ENCODE assay signal across 9 cellular contexts in genomic region chr19:16896913-16897571, GRCh38. TPM values are rescaled to one million over a fixed set of nuclear protein-coding genes. Genes with fewer than 3 reads are reported as not detected.
DNase-seq lines count a peak whose midpoint lies in the region; ATAC-seq and TF ChIP-seq lines count a peak whose summit lies in the region.
"Had no signal": no experiment of that assay in that cellular context is flagged by ENCODE, and none has a peak within 500 bp of the region (broad histone marks: within the 10 kb centered on the region; RNA-seq: fewer than 3 reads in every experiment).

No MANE protein-coding gene starts in this region.

- intact Hi-C loops in left cardiac atrium (cut with DNase I), result loop anchor here in 1 of 2 donors (5.0 kb wide), 1 partner anchor 125 kb away; no protein-coding TSS in a partner anchor
- intact Hi-C loops in tibial artery (cut with DNase I; ENCODE audit: low total_unique reads), result no loop called here

- TF ChIP-seq CTCF in tibial artery (IDR thresholded peaks at IDR 0.05), result no peak

- H3K4me1 ChIP-seq in adipocyte (ENCODE audit: control insufficient read depth, insufficient read depth, low read length) (peaks cover 5% of the 10 kb centered on the region), trophoblast cell (ENCODE audit: control insufficient read depth in 1 of 2, insufficient read depth in 2 of 2, low read length in 2 of 2) (peaks cover 6 to 12% of the 10 kb centered on the region in 2 experiments), tibial artery (peaks cover 0 to 22% (median 11%) of the 10 kb centered on the region in 4 donors)

- no peak overlapping the region for H2BK5ac ChIP-seq in trophoblast cell (ENCODE audit: low read depth, low read length, poor library complexity)

- H3K4me2 ChIP-seq in trophoblast cell (ENCODE audit: low read length), result peak overlapping the region; percentile 84

- H3K18ac ChIP-seq in trophoblast cell (ENCODE audit: low read length), result no peak overlapping the region

- H2BK12ac ChIP-seq in trophoblast cell (ENCODE audit: low read length), result no peak overlapping the region

- peaks cover 5% of the 10 kb centered on the region for H3K79me1 ChIP-seq in trophoblast cell (ENCODE audit: low read length)

- H2BK120ac ChIP-seq in trophoblast cell (ENCODE audit: insufficient read depth, low read length, poor library complexity), result no peak overlapping the region

- no peak overlapping the region for H2AK5ac ChIP-seq in trophoblast cell (ENCODE audit: low read length)

- H4K91ac ChIP-seq in trophoblast cell (ENCODE audit: low read depth, low read length), result no peak overlapping the region

- H3K79me2 ChIP-seq in trophoblast cell (ENCODE audit: control insufficient read depth, insufficient read depth, low read length, poor library complexity), result no peaks in the 10 kb centered on the region

- no peak overlapping the region for H3K27ac ChIP-seq in trophoblast cell (ENCODE audit: low read depth, low read length)
- peak overlapping the region; percentile 76 to 88 for H3K27ac ChIP-seq in tibial artery
- H3K27ac ChIP-seq: C4-2B had no signal

- no peak overlapping the region for H3K23ac ChIP-seq in trophoblast cell (ENCODE audit: low read length)

- peak overlapping the region; percentile 64 for H3K4me3 ChIP-seq in adipocyte (ENCODE audit: low read length)
- H3K4me3 ChIP-seq in trophoblast cell (ENCODE audit: low read depth, low read length), result peak overlapping the region; percentile 75
- peak overlapping the region; percentile 58 to 83 for H3K4me3 ChIP-seq in tibial artery

- H3K9me3 ChIP-seq in adipocyte (ENCODE audit: control insufficient read depth, low read length), result no peaks in the 10 kb centered on the region
- peaks cover 10% of the 10 kb centered on the region for H3K9me3 ChIP-seq in trophoblast cell (ENCODE audit: insufficient read depth, low read depth, low read length)
- H3K9me3 ChIP-seq in tibial artery, result no peaks in the 10 kb centered on the region

- no CpG with 5 or more reads among the region's 46 CpGs for WGBS in trophoblast cell (ENCODE audit: extremely low coverage, insufficient coverage, insufficient read length)

- no peak overlapping the region for H3K14ac ChIP-seq in trophoblast cell (ENCODE audit: low read length)

- H3K36me3 ChIP-seq in adipocyte (ENCODE audit: control insufficient read depth, insufficient read depth, low read length, severe bottlenecking), result no peaks in the 10 kb centered on the region
- no peaks in the 10 kb centered on the region for H3K36me3 ChIP-seq in trophoblast cell (ENCODE audit: control insufficient read depth in 1 of 2, insufficient read depth in 2 of 2, low read length in 2 of 2)
- H3K36me3 ChIP-seq in tibial artery, result no peaks in the 10 kb centered on the region

- peak overlapping the region; percentile 72 for H2AFZ ChIP-seq in trophoblast cell (ENCODE audit: insufficient read depth, low read length, poor library complexity)

- DNase-seq in NCI-H1092 treated with DMSO at 0.1 percent for 48 hours (lab: John Stamatoyannopoulos, UW), result peak; percentile 71
- DNase-seq in NCI-H1092 (lab: John Stamatoyannopoulos, UW), result no peak
- DNase-seq in T follicular helper cell (ENCODE audit: low read depth), result peak; percentile 24
- peak; percentile 96 for DNase-seq in adipocyte (ENCODE audit: low read depth)
- DNase-seq in left cardiac atrium, result peak; percentile 95
- DNase-seq in trophoblast cell, result peak; percentile 89 to 91
- peak; percentile 96 for DNase-seq in tibial artery

- H3K9ac ChIP-seq in adipocyte (ENCODE audit: low read length), result no peak overlapping the region
- H3K9ac ChIP-seq in trophoblast cell (ENCODE audit: low read length), result no peak overlapping the region

- H3K27me3 ChIP-seq in adipocyte (replicated peaks; ENCODE audit: control insufficient read depth, insufficient read depth, low read length) (peaks cover 22% of the 10 kb centered on the region), trophoblast cell (ENCODE audit: insufficient read depth, low read length) (peaks cover 5% of the 10 kb centered on the region), tibial artery (peaks cover 0 to 4% of the 10 kb centered on the region in 2 donors)

- no peak overlapping the region for H3K4ac ChIP-seq in trophoblast cell (ENCODE audit: low read depth, low read length)

- H4K12ac ChIP-seq in trophoblast cell (ENCODE audit: low read depth, low read length), result no peak overlapping the region

- ATAC-seq in HG03565 (IDR thresholded peaks at IDR 0.05; ENCODE audit: unreplicated experiment), result peak; percentile 31
- peak; percentile 93 to 95 for ATAC-seq in left cardiac atrium

- no peak overlapping the region for H4K8ac ChIP-seq in trophoblast cell (ENCODE audit: low read depth, low read length)

RNA-seq across cellular contexts. Expression of gene F2RL3, which starts 8.2 kb away (rescaled TPM):
- 1 to 10 TPM; 2.3 TPM for total RNA-seq in left cardiac atrium
- polyA plus RNA-seq in trophoblast cell (2013), result 0.01 TPM in 1 of 2 replicates, not detected in the other
